7 cellular contexts compared by ENCODE assay signal in the genomic region with DNA sequence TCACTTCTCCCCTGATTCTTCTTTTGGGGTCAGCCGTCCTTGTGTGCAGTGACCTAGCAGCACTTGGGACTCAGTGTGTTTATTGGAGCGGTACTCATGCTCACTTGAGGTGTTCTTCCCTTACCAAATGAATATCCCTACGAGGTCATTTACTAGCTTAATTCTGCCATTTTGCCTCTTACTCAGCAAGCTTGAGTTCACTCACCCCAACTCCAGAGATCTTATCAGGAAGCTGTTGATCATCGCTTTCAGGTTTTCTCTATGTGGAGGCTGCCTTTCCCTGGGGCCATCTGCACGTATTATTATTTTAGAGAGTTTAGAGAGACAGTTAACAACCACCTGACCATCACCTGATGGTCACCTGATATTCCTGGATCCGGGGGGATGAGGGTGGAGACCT.
"Had no signal": no experiment of that assay in that cellular context is flagged by ENCODE, and none has a peak within 500 bp of the region (broad histone marks: within the 10 kb centered on the region; RNA-seq: fewer than 3 reads in every experiment).

No MANE protein-coding gene starts in this region.

- H3K9me3 Mint-ChIP-seq: HFFc6 had no signal

- DNase-seq: HFFc6, IMR-90, KG1 had no signal

- H3K4me2 ChIP-seq: GM23338 had no signal

- H3K27ac Mint-ChIP-seq: GM23338, HFFc6 had no signal

- H3K4me3 ChIP-seq: GM23338, HAP-1, K562 had no signal

- H3K36me3 ChIP-seq: HAP-1 had no signal

- H3K27ac ChIP-seq: HL-60 had no signal

- H3K4me3 Mint-ChIP-seq: GM23338, HFFc6 had no signal

- H3K9me3 ChIP-seq: HAP-1 had no signal
